28 cellular contexts compared by ENCODE assay signal in the genomic region with DNA sequence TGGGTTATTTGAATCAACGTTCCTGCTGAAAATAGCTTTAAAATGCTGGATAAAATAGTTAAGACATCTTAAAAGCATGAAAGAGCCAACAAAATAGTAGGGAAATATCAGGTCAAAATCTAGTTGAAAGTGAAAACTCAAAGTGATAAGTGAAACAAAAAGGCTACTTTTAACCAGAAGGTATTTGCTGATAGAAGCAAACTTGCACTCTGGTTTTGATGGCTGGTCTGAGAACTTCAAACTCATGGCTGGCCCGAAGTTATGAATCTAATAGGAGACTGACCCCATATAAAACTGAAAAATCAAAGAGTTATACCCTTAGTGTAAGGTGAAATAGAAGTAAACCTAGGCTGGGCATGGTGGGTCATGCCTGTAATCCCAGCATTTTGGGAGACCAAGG.
"Had no signal": no experiment of that assay in that cellular context is flagged by ENCODE, and none has a peak within 500 bp of the region (broad histone marks: within the 10 kb centered on the region; RNA-seq: fewer than 3 reads in every experiment).

No MANE protein-coding gene starts in this region.

- H3K4me1 ChIP-seq: stomach, testis, thyroid gland, transverse colon, upper lobe of left lung, upper lobe of right lung, uterus, vagina had no signal

- H3K36me3 ChIP-seq: stomach, suprapubic skin, thoracic aorta, thyroid gland, tibial artery, tibial nerve, transverse colon, upper lobe of left lung, upper lobe of right lung, uterus, vagina had no signal

- H3K4me3 ChIP-seq: stomach, suprapubic skin, testis, thoracic aorta, thyroid gland, tibial artery, tibial nerve, transverse colon, upper lobe of left lung, upper lobe of right lung, uterus, vagina had no signal

- H3K36me3 Mint-ChIP-seq: stimulated activated effector memory CD8-positive, alpha-beta T cell treated with anti-CD3 and anti-CD28 coated beads, Interleukin-12 subunit alpha, Interleukin-12 subunit beta, amount 100 ng/mL, for 72 hours; stimulated activated memory B cell treated with anti-CD40 and anti-IgM and Interleukin-4, amounts not matched to agents 10 μg/mL and 1 μg/mL and 100 μg/mL, for 72 hours; stimulated activated naive B cell treated with anti-CD40 and anti-IgM and Interleukin-4, amounts not matched to agents 10 μg/mL and 1 μg/mL and 100 μg/mL, for 72 hours; type B pancreatic cell had no signal

- H3K4me3 Mint-ChIP-seq: stimulated activated effector memory CD8-positive, alpha-beta T cell treated with anti-CD3 and anti-CD28 coated beads, Interleukin-12 subunit alpha, Interleukin-12 subunit beta, amount 100 ng/mL, for 72 hours; stimulated activated memory B cell treated with anti-CD40 and anti-IgM and Interleukin-4, amounts not matched to agents 10 μg/mL and 1 μg/mL and 100 μg/mL, for 72 hours; stimulated activated naive B cell treated with anti-CD40 and anti-IgM and Interleukin-4, amounts not matched to agents 10 μg/mL and 1 μg/mL and 100 μg/mL, for 72 hours; stimulated activated naive CD8-positive, alpha-beta T cell treated with anti-CD3 and anti-CD28 coated beads, Interleukin-15, amount 100 ng/mL, for 72 hours; stimulated activated naive CD8-positive, alpha-beta T cell treated with anti-CD3 and anti-CD28 coated beads, Interleukin-15, Interleukin-2, amounts not matched to agents 100 ng/mL and 50 ng/mL, for 24 hours; type B pancreatic cell had no signal

- H3K27ac ChIP-seq: stomach, suprapubic skin, testis, thoracic aorta, thyroid gland, tibial artery, tibial nerve, transverse colon, upper lobe of left lung, upper lobe of right lung, uterus, vagina had no signal

- H3K9me3 ChIP-seq: suprapubic skin, testis, thoracic aorta, thyroid gland, tibial artery, transverse colon, upper lobe of left lung, upper lobe of right lung, uterus, vagina had no signal

- H3K4me1 Mint-ChIP-seq: stimulated activated effector memory CD8-positive, alpha-beta T cell treated with anti-CD3 and anti-CD28 coated beads, Interleukin-12 subunit alpha, Interleukin-12 subunit beta, amount 100 ng/mL, for 72 hours; stimulated activated memory B cell treated with anti-CD40 and anti-IgM and Interleukin-4, amounts not matched to agents 10 μg/mL and 1 μg/mL and 100 μg/mL, for 72 hours; stimulated activated naive CD8-positive, alpha-beta T cell treated with anti-CD3 and anti-CD28 coated beads, Interleukin-15, amount 100 ng/mL, for 72 hours had no signal

- DNase-seq: stimulated activated CD4-positive, alpha-beta T cell treated with anti-CD3 and anti-CD28 coated beads, Interleukin-2, amount 100 ng/mL, for 48 hours; stimulated activated CD4-positive, alpha-beta T cell treated with anti-CD3 and anti-CD28 coated beads, Interleukin-4, amount 100 ng/mL, for 1 hour; stimulated activated CD4-positive, alpha-beta T cell treated with anti-CD3 and anti-CD28 coated beads, Interleukin-4, amount 100 ng/mL, for 24 hours; stimulated activated CD4-positive, alpha-beta T cell treated with anti-CD3 and anti-CD28 coated beads, Interleukin-4, amount 100 ng/mL, for 4 hours; stimulated activated CD8-positive, alpha-beta memory T cell treated with anti-CD3 and anti-CD28 coated beads, Interleukin-4, amount 100 ng/mL, for 48 hours; stimulated activated naive B cell treated with anti-CD40 and anti-IgM and Interleukin-4, amounts not matched to agents 10 μg/mL and 1 μg/mL and 100 μg/mL, for 72 hours; stimulated activated naive CD4-positive, alpha-beta T cell; stimulated activated naive CD4-positive, alpha-beta T cell treated with Interleukin-2 at 50 U/mL for 16 hours; stimulated activated naive CD8-positive, alpha-beta T cell treated with anti-CD3 and anti-CD28 coated beads, Interleukin-15, amount 100 ng/mL, for 72 hours; stimulated activated naive CD8-positive, alpha-beta T cell treated with anti-CD3 and anti-CD28 coated beads, Interleukin-15, Interleukin-2, amounts not matched to agents 100 U/mL and 50 U/mL, for 24 hours; stomach; substantia nigra; testis; thyroid gland; tibial artery; transverse colon; trophoblast cell; upper lobe of left lung; upper lobe of right lung; uterus had no signal

- H3K27me3 ChIP-seq: testis, thyroid gland, upper lobe of left lung, vagina had no signal

- ATAC-seq: stimulated activated effector memory CD8-positive, alpha-beta T cell treated with anti-CD3 and anti-CD28 coated beads, Interleukin-12 subunit alpha, Interleukin-12 subunit beta, amount 100 ng/mL, for 72 hours; stimulated activated memory B cell treated with anti-CD40 and anti-IgM and Interleukin-4, amounts not matched to agents 10 μg/mL and 1 μg/mL and 100 μg/mL, for 72 hours; stimulated activated naive B cell treated with anti-CD40 and anti-IgM and Interleukin-4, amounts not matched to agents 10 μg/mL and 1 μg/mL and 100 μg/mL, for 72 hours; stimulated activated naive CD8-positive, alpha-beta T cell treated with anti-CD3 and anti-CD28 coated beads, Interleukin-15, amount 100 ng/mL, for 72 hours; stimulated activated naive CD8-positive, alpha-beta T cell treated with anti-CD3 and anti-CD28 coated beads, Interleukin-15, Interleukin-2, amounts not matched to agents 100 U/mL and 50 U/mL, for 24 hours; upper lobe of right lung had no signal

- H3K9me3 Mint-ChIP-seq: stimulated activated effector memory CD8-positive, alpha-beta T cell treated with anti-CD3 and anti-CD28 coated beads, Interleukin-12 subunit alpha, Interleukin-12 subunit beta, amount 100 ng/mL, for 72 hours; stimulated activated memory B cell treated with anti-CD40 and anti-IgM and Interleukin-4, amounts not matched to agents 10 μg/mL and 1 μg/mL and 100 μg/mL, for 72 hours; stimulated activated naive B cell treated with anti-CD40 and anti-IgM and Interleukin-4, amounts not matched to agents 10 μg/mL and 1 μg/mL and 100 μg/mL, for 72 hours; stimulated activated naive CD8-positive, alpha-beta T cell treated with anti-CD3 and anti-CD28 coated beads, Interleukin-15, amount 100 ng/mL, for 72 hours; stimulated activated naive CD8-positive, alpha-beta T cell treated with anti-CD3 and anti-CD28 coated beads, Interleukin-15, Interleukin-2, amounts not matched to agents 100 ng/mL and 50 ng/mL, for 24 hours; type B pancreatic cell had no signal

- H3K27ac Mint-ChIP-seq: stimulated activated effector memory CD8-positive, alpha-beta T cell treated with anti-CD3 and anti-CD28 coated beads, Interleukin-12 subunit alpha, Interleukin-12 subunit beta, amount 100 ng/mL, for 72 hours; stimulated activated memory B cell treated with anti-CD40 and anti-IgM and Interleukin-4, amounts not matched to agents 10 μg/mL and 1 μg/mL and 100 μg/mL, for 72 hours; stimulated activated naive B cell treated with anti-CD40 and anti-IgM and Interleukin-4, amounts not matched to agents 10 μg/mL and 1 μg/mL and 100 μg/mL, for 72 hours; stimulated activated naive CD8-positive, alpha-beta T cell treated with anti-CD3 and anti-CD28 coated beads, Interleukin-15, amount 100 ng/mL, for 72 hours; stimulated activated naive CD8-positive, alpha-beta T cell treated with anti-CD3 and anti-CD28 coated beads, Interleukin-15, Interleukin-2, amounts not matched to agents 100 ng/mL and 50 ng/mL, for 24 hours; type B pancreatic cell had no signal
